In the genomic region with DNA sequence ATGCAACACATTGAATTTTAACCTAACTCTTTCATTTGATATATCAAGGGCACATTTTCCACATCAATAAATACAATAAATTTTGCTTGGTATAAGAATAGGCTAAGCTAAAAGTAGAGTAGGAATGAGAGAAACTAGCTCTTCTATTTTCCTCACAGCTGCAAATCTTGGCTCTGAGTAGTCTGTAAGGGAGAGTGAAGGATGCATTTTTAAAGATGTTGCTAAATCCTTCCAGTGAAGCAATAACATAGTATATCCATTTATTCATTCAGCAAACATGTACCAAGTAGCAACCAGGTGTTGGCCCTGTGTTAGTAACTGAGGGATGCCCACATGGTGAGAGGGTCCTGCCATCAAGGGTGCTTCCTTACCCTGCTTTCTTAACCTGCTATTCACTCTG, we compare ENCODE assay signal across 27 cellular contexts.
"Had no signal": no experiment of that assay in that cellular context is flagged by ENCODE, and none has a peak within 500 bp of the region (broad histone marks: within the 10 kb centered on the region; RNA-seq: fewer than 3 reads in every experiment).

No MANE protein-coding gene starts in this region.

- H3K4me3 ChIP-seq: esophagus squamous epithelium, left lung, ovary, psoas muscle, smooth muscle cell, suprapubic skin, transverse colon, upper lobe of right lung, uterus had no signal

- DNase-seq: cortex of kidney; effector memory CD8-positive, alpha-beta T cell; erythroblast; esophagus squamous epithelium; foreskin melanocyte; kidney; left lung; mesendoderm; midbrain; naive thymus-derived CD8-positive, alpha-beta T cell; nephron progenitor cell; nucleus accumbens; ovary; posterior cingulate gyrus; psoas muscle; right cardiac atrium; stimulated activated CD4-positive, alpha-beta T cell treated with anti-CD3 and anti-CD28 coated beads, Interleukin-12 subunit alpha, Interleukin-12 subunit beta, amount 100 ng/mL, for 4 hours; stimulated activated CD4-positive, alpha-beta T cell treated with anti-CD3 and anti-CD28 coated beads, Interleukin-1b, Interleukin-23, amount 100 ng/mL, for 48 hours; stimulated activated CD4-positive, alpha-beta T cell treated with anti-CD3 and anti-CD28 coated beads, Interleukin-4, amount 100 ng/mL, for 1 hour; stimulated activated CD8-positive, alpha-beta memory T cell treated with anti-CD3 and anti-CD28 coated beads, Interleukin-4, amount 100 ng/mL, for 48 hours; stimulated activated naive CD4-positive, alpha-beta T cell; stimulated activated naive CD8-positive, alpha-beta T cell treated with anti-CD3 and anti-CD28 coated beads, Interleukin-15, amount 100 ng/mL, for 72 hours; transverse colon; upper lobe of right lung; uterus had no signal

- ATAC-seq: effector memory CD8-positive, alpha-beta T cell; left lung; naive thymus-derived CD8-positive, alpha-beta T cell; psoas muscle; right cardiac atrium; stimulated activated naive CD8-positive, alpha-beta T cell treated with anti-CD3 and anti-CD28 coated beads, Interleukin-15, amount 100 ng/mL, for 72 hours; upper lobe of right lung had no signal
